1 cellular context compared by ENCODE assay signal in genomic region chr10:50452603-50453002, GRCh38.
TF ChIP-seq lines count a peak whose summit lies in the region.

No MANE protein-coding gene starts in this region.

TF ChIP-seq in GM12878, 131 proteins besides CTCF, POLR2A, EP300 and RAD21 (continued from another document and continues in another):
- peak; percentile 39; the same call in 1 of the 2 replicates for TF ChIP-seq RB1 (IDR thresholded peaks at IDR 0.05; ENCODE audit: borderline replicate concordance)
- no peak for TF ChIP-seq CUX1 (IDR thresholded peaks at IDR 0.05; ENCODE audit: insufficient replicate concordance, low read depth, low read length)
- peak; percentile 85 for TF ChIP-seq ZNF217 (IDR thresholded peaks at IDR 0.05)
- TF ChIP-seq NFIC (IDR thresholded peaks at IDR 0.05; ENCODE audit: low read depth, low read length) = peak; percentile 41; the same call in 1 of the 2 replicates
- no peak for TF ChIP-seq HDGF (IDR thresholded peaks at IDR 0.05)
- TF ChIP-seq NFYA (IDR thresholded peaks at IDR 0.05; ENCODE audit: borderline replicate concordance, low read depth, low read length) = no peak
- no peak for TF ChIP-seq CBFB (IDR thresholded peaks at IDR 0.05; ENCODE audit: low read depth)
- no peak for TF ChIP-seq EED (IDR thresholded peaks at IDR 0.05; ENCODE audit: low read depth)
- no peak for TF ChIP-seq PRDM15 (CRISPR knock-in tag; IDR thresholded peaks at IDR 0.05)
- TF ChIP-seq SUZ12 (IDR thresholded peaks at IDR 0.05; ENCODE audit: unreplicated experiment) = no peak
- no peak for TF ChIP-seq ATF3 (IDR thresholded peaks at IDR 0.05; ENCODE audit: borderline replicate concordance, extremely low read depth, low read depth, low read length)
- peak; percentile 43 for TF ChIP-seq ZNF687 (IDR thresholded peaks at IDR 0.05)
- TF ChIP-seq RUNX3 (IDR thresholded peaks at IDR 0.05; ENCODE audit: low read length) = peak; percentile 85
- TF ChIP-seq PAX5 (IDR thresholded peaks at IDR 0.05; ENCODE audit: borderline replicate concordance, low read depth, low read length) = 0 out of 2 replicates have a peak, but pooled peaks have one; percentile 29
- no peak for TF ChIP-seq BRCA1 (IDR thresholded peaks at IDR 0.05; ENCODE audit: low read depth, low read length)
- peak; percentile 67; the same call in 1 of the 2 replicates for TF ChIP-seq RELB (IDR thresholded peaks at IDR 0.05; ENCODE audit: low read depth)
- no peak for TF ChIP-seq YBX1 (IDR thresholded peaks at IDR 0.05)
- 0 out of 2 replicates have a peak, but pooled peaks have one; percentile 45 for TF ChIP-seq ZNF24 (IDR thresholded peaks at IDR 0.05)
- no peak for TF ChIP-seq KLF5 (IDR thresholded peaks at IDR 0.05; ENCODE audit: partially characterized antibody)
- no peak for TF ChIP-seq BCL3 (IDR thresholded peaks at IDR 0.05; ENCODE audit: borderline replicate concordance, insufficient read depth, low read depth, low read length, poor library complexity, severe bottlenecking)
- peak; percentile 81 for TF ChIP-seq MTA2 (IDR thresholded peaks at IDR 0.05; ENCODE audit: low read depth)
- TF ChIP-seq ELK1 (IDR thresholded peaks at IDR 0.05; ENCODE audit: low read depth, low read length) = no peak
- TF ChIP-seq NBN (IDR thresholded peaks at IDR 0.05) = 0 out of 2 replicates have a peak, but pooled peaks have one; percentile 27
- TF ChIP-seq RFX5 (IDR thresholded peaks at IDR 0.05; ENCODE audit: low read depth, low read length) = no peak
- TF ChIP-seq WRNIP1 (IDR thresholded peaks at IDR 0.05; ENCODE audit: borderline replicate concordance, low read depth, low read length) = no peak
- no peak for TF ChIP-seq TCF7 (IDR thresholded peaks at IDR 0.05; ENCODE audit: borderline replicate concordance)
- TF ChIP-seq POU2F2 (IDR thresholded peaks at IDR 0.05; ENCODE audit: borderline replicate concordance, low read depth, low read length) = no peak
- TF ChIP-seq ATF2 (IDR thresholded peaks at IDR 0.05; ENCODE audit: low read length) = peak; percentile 85
- no peak for TF ChIP-seq ZNF274 (IDR thresholded peaks at IDR 0.05; ENCODE audit: insufficient read depth, insufficient read length)
- no peak for TF ChIP-seq PAX8 (IDR thresholded peaks at IDR 0.05)
- no peak for TF ChIP-seq IRF4 (IDR thresholded peaks at IDR 0.05; ENCODE audit: low read depth, low read length)
- no peak for TF ChIP-seq IRF5 (IDR thresholded peaks at IDR 0.05; ENCODE audit: borderline replicate concordance)
- no peak for TF ChIP-seq FOXK2 (IDR thresholded peaks at IDR 0.05)
- TF ChIP-seq MXI1 (IDR thresholded peaks at IDR 0.05; ENCODE audit: low read depth, low read length) = no peak
- peak; percentile 85 for TF ChIP-seq DPF2 (IDR thresholded peaks at IDR 0.05)
- no peak for TF ChIP-seq PKNOX1 (IDR thresholded peaks at IDR 0.05)
- no peak for TF ChIP-seq ZSCAN29 (IDR thresholded peaks at IDR 0.05)
- peak; percentile 58; the same call in 1 of the 2 replicates for TF ChIP-seq BMI1 (IDR thresholded peaks at IDR 0.05; ENCODE audit: borderline replicate concordance)
- TF ChIP-seq LARP7 (IDR thresholded peaks at IDR 0.05) = no peak
